Comparison of ENCODE assay signal across 25 cellular contexts in the genomic region with DNA sequence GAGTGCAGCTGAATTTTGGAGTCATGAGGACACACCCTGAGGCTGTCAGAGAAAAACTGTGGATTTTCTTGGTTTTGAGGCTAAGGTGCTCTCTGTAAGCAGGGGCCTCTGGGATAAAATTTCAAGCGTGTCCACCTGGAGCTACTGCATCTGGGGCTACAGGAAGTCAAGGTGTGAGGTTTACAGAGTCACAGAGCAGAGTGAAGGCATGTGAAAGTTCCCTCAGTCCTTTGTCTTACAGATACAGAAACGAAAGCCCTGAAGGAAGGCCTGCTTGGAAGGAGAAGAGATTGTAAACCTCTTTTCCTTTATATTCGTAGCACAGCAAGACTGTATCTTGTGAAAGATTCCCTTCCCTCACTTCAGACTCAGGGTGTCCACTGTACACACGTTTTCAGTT.
"Had no signal": no experiment of that assay in that cellular context is flagged by ENCODE, and none has a peak within 500 bp of the region (broad histone marks: within the 10 kb centered on the region; RNA-seq: fewer than 3 reads in every experiment).

No MANE protein-coding gene starts in this region.

- H3K4me3 Mint-ChIP-seq: activated CD8-positive, alpha-beta T cell treated with anti-CD3 and anti-CD28 coated beads, Interleukin-2, amount 10 ng/mL, durations not matched to agents 7 days and 5 days; activated naive CD4-positive, alpha-beta T cell treated with anti-CD3 and anti-CD28 coated beads, Interleukin-2, amount 50 U/mL, for 24 hours; activated T-cell treated with anti-CD3 and anti-CD28 coated beads, Interleukin-2, amount 50 U/mL, for 24 hours; activated T-helper 1 cell treated with anti-CD3 and anti-CD28 coated beads, Interleukin-12 subunit alpha, Interleukin-12 subunit beta, Interleukin-2, Interleukin-4 antibody, amounts not matched to agents 30 ng/mL and 10 ng/mL and 1 ng/mL, durations not matched to agents 14 hours and 24 hours and 36 hours had no signal

- H3K27me3 Mint-ChIP-seq: activated naive CD4-positive, alpha-beta T cell treated with anti-CD3 and anti-CD28 coated beads, Interleukin-2, amount 50 U/mL, for 24 hours; activated T-cell treated with anti-CD3 and anti-CD28 coated beads, Interleukin-2, amount 50 U/mL, for 24 hours had no signal

- H3K9me3 ChIP-seq: SJCRH30, SK-N-SH had no signal

- H3K9me3 Mint-ChIP-seq: activated naive CD4-positive, alpha-beta T cell treated with anti-CD3 and anti-CD28 coated beads, Interleukin-2, amount 50 U/mL, for 24 hours; activated T-cell treated with anti-CD3 and anti-CD28 coated beads, Interleukin-2, amount 50 U/mL, for 24 hours; activated T-helper 1 cell treated with anti-CD3 and anti-CD28 coated beads, Interleukin-12 subunit alpha, Interleukin-12 subunit beta, Interleukin-2, Interleukin-4 antibody, amounts not matched to agents 30 ng/mL and 10 ng/mL and 1 ng/mL, durations not matched to agents 14 hours and 24 hours and 36 hours had no signal

- H3K4me1 Mint-ChIP-seq: activated naive CD4-positive, alpha-beta T cell treated with anti-CD3 and anti-CD28 coated beads, Interleukin-2, amount 50 U/mL, for 24 hours had no signal

- H3K36me3 ChIP-seq: SJCRH30 had no signal

- DNase-seq: activated CD4-positive, alpha-beta T cell treated with anti-CD3 and anti-CD28 coated beads for 4 hours; activated CD4-positive, alpha-beta T cell treated with anti-CD3 and anti-CD28 coated beads, Interleukin-2, amount 50 U/mL, for 4 hours; activated CD8-positive, alpha-beta memory T cell treated with anti-CD3 and anti-CD28 coated beads, Interleukin-2, amount 50 U/mL, for 48 hours; activated CD8-positive, alpha-beta T cell treated with anti-CD3 and anti-CD28 coated beads, Interleukin-2, amount 10 ng/mL, durations not matched to agents 7 days and 5 days; activated effector memory CD4-positive, alpha-beta T cell treated with Interleukin-2 at 50 U/mL for 16 hours; activated naive CD4-positive, alpha-beta T cell; activated T-cell treated with anti-CD3 and anti-CD28 coated beads, Interleukin-2, amount 50 U/mL, for 24 hours; aorta; central memory CD4-positive, alpha-beta T cell; NCI-H1105 treated with DMSO at 0.1 percent for 48 hours; NCI-H1436 treated with DMSO at 0.1 percent for 48 hours; NCI-H187; NCI-H2081; NCI-H510A treated with DMSO at 0.1 percent for 48 hours; NCI-H69; NK-92 treated with Interleukin-12 subunit alpha and Interleukin-12 subunit beta, amount 100 ng/mL, for 24 hours; OCI-M1; RPMI8226; SJCRH30; SK-N-SH; T-helper 1 cell had no signal

- H3K4me3 ChIP-seq: SJCRH30 had no signal

- H3K4me1 ChIP-seq: SJCRH30 had no signal

- H3K27ac Mint-ChIP-seq: activated CD8-positive, alpha-beta T cell treated with anti-CD3 and anti-CD28 coated beads, Interleukin-2, amount 10 ng/mL, durations not matched to agents 7 days and 5 days; activated naive CD4-positive, alpha-beta T cell treated with anti-CD3 and anti-CD28 coated beads, Interleukin-2, amount 50 U/mL, for 24 hours; activated T-cell treated with anti-CD3 and anti-CD28 coated beads, Interleukin-2, amount 50 U/mL, for 24 hours; activated T-helper 1 cell treated with anti-CD3 and anti-CD28 coated beads, Interleukin-12 subunit alpha, Interleukin-12 subunit beta, Interleukin-2, Interleukin-4 antibody, amounts not matched to agents 30 ng/mL and 10 ng/mL and 1 ng/mL, durations not matched to agents 14 hours and 24 hours and 36 hours had no signal

- H3K36me3 Mint-ChIP-seq: activated naive CD4-positive, alpha-beta T cell treated with anti-CD3 and anti-CD28 coated beads, Interleukin-2, amount 50 U/mL, for 24 hours had no signal

- H3K27ac ChIP-seq: SJCRH30, VCaP had no signal

- ATAC-seq: activated CD8-positive, alpha-beta T cell treated with anti-CD3 and anti-CD28 coated beads, Interleukin-2, amount 10 ng/mL, durations not matched to agents 7 days and 5 days; Right ventricle myocardium inferior had no signal
